ENCODE assay signal across 25 cellular contexts in genomic region chr6:117485433-117485832, GRCh38. TPM values are rescaled to one million over a fixed set of nuclear protein-coding genes. Genes with fewer than 3 reads are reported as not detected.
DNase-seq lines count a peak whose midpoint lies in the region; ATAC-seq, FAIRE-seq and TF ChIP-seq lines count a peak whose summit lies in the region.
"Had no signal": no experiment of that assay in that cellular context is flagged by ENCODE, and none has a peak within 500 bp of the region (broad histone marks: within the 10 kb centered on the region; RNA-seq: fewer than 3 reads in every experiment).

No MANE protein-coding gene starts in this region.

- H3K27ac ChIP-seq in GM23248 (no peak overlapping the region), Panc1 (ENCODE audit: low read length) (peak overlapping the region; percentile 62; the same call in 1 of the 2 replicates), fibroblast of lung (ENCODE audit: insufficient read depth, low read length) (no peak overlapping the region)
- H3K27ac ChIP-seq: ascending aorta, epithelial cell of prostate, KMS-11, pancreas, SK-N-MC, skin epidermis had no signal

- BruUV-seq in Panc1 (replicated peaks; lab: Mats Ljungman, UMichigan), result no TSS peak

- intact Hi-C loops in Panc1 (cut with micrococcal nuclease; ENCODE audit: unreplicated experiment), result no loop called here

- H3K79me2 ChIP-seq in GM23248 (ENCODE audit: insufficient read depth) (peaks cover 68% of the 10 kb centered on the region), fibroblast of lung (ENCODE audit: control insufficient read depth, insufficient read depth, low read length) (peaks cover 58% of the 10 kb centered on the region)

- H3K9ac ChIP-seq in GM23248 (peak overlapping the region; percentile 1; the same call in 1 of the 2 replicates), fibroblast of lung (ENCODE audit: insufficient read depth, low read length) (no peak overlapping the region)
- H3K9ac ChIP-seq: KMS-11 had no signal

- peaks cover 26% of the 10 kb centered on the region for H3K4me1 ChIP-seq in GM23248 (ENCODE audit: insufficient read depth)
- H3K4me1 ChIP-seq in Panc1 (ENCODE audit: control insufficient read depth, insufficient read depth, low read length), result peaks cover 41% of the 10 kb centered on the region
- peaks cover 3% of the 10 kb centered on the region for H3K4me1 ChIP-seq in fibroblast of lung (ENCODE audit: control insufficient read depth, extremely low read depth, insufficient read depth, low read length)

- DNase-seq in GM23248 (no peak), Panc1 (ENCODE audit: low read depth, low spot score) (no peak), fibroblast of lung (ENCODE audit: low read depth in 2 of 2) (no peak), pons (ENCODE audit: low spot score) (peak; percentile 42), DMS114 treated with DMSO at 0.1 percent for 48 hours (lab: John Stamatoyannopoulos, UW; ENCODE audit: unreplicated experiment) (no peak), D721Med (ENCODE audit: insufficient read length, low spot score) (no peak), NOMO-1 (lab: John Stamatoyannopoulos, UW; ENCODE audit: unreplicated experiment in 2 of 2) (no peak)
- no peak for DNase-seq in stimulated activated CD4-positive, alpha-beta T cell treated with anti-CD3 and anti-CD28 coated beads, Interleukin-12 subunit alpha, Interleukin-12 subunit beta, amount 100 ng/mL, for 4 hours
- DNase-seq: activated CD4-positive, alpha-beta T cell treated with anti-CD3 and anti-CD28 coated beads for 4 hours; activated CD8-positive, alpha-beta memory T cell treated with anti-CD3 and anti-CD28 coated beads, Interleukin-2, amount 50 U/mL, for 4 hours; activated naive CD4-positive, alpha-beta T cell; AML-193; COR-L47; left ventricle myocardium superior; NCI-H1092 treated with DMSO at 0.1 percent for 48 hours; pancreas; stimulated activated CD4-positive, alpha-beta T cell treated with anti-CD3 and anti-CD28 coated beads, Interleukin-4, amount 100 ng/mL, for 24 hours had no signal

- CTCF ChIA-PET in Panc1 (lab: Charles Lee), result no interaction called here

- H3K9me3 ChIP-seq in GM23248 (ENCODE audit: low read depth) (no peaks in the 10 kb centered on the region), Panc1 (ENCODE audit: control insufficient read depth, insufficient read depth, low read depth, low read length) (peaks cover 13% of the 10 kb centered on the region; the same call in 1 of the 2 replicates), fibroblast of lung (ENCODE audit: control insufficient read depth, insufficient read depth, low read depth, low read length) (no peaks in the 10 kb centered on the region)
- H3K9me3 ChIP-seq: ascending aorta, pancreas had no signal

- POLR2A ChIA-PET in Panc1 (lab: Charles Lee), result interaction anchor here (0.7 kb wide), 1 partner anchor 1993 kb away, joined by 8 read pairs; no protein-coding TSS in a partner anchor

- no peaks in the 10 kb centered on the region for H3K27me3 ChIP-seq in GM23248 (replicated peaks; ENCODE audit: insufficient read depth)
- no peaks in the 10 kb centered on the region for H3K27me3 ChIP-seq in Panc1 (ENCODE audit: control insufficient read depth, insufficient read depth, low read length)
- no peaks in the 10 kb centered on the region for H3K27me3 ChIP-seq in fibroblast of lung (ENCODE audit: control insufficient read depth, insufficient read depth, low read length)
- H3K27me3 ChIP-seq: ascending aorta, pancreas had no signal

- no peak for FAIRE-seq in D721Med (lab: Jason Lieb, UNC)
- FAIRE-seq: G401.6, pancreas, TTC549, urothelium cell line had no signal

- H2AFZ ChIP-seq in GM23248, result no peak overlapping the region
- H2AFZ ChIP-seq in fibroblast of lung (ENCODE audit: low read length), result no peak overlapping the region

- H3F3A ChIP-seq in GM23248 (ENCODE audit: insufficient read depth), result peaks cover 31% of the 10 kb centered on the region

- H3K4me3 ChIP-seq in GM23248, result peak overlapping the region; percentile 77
- peak overlapping the region; percentile 72 to 81; a peak in 3 of 4 replicates for H3K4me3 ChIP-seq in Panc1 (ENCODE audit: low read depth in 2 of 2, low read length in 2 of 2)
- H3K4me3 ChIP-seq in fibroblast of lung (replicated peaks in 1 of 4; ENCODE audit: control extremely low read depth in 1 of 4, insufficient read depth in 1 of 4, low read depth in 3 of 4, low read length in 4 of 4), result peak overlapping the region in 2 of 4 experiments; percentile 93 to 95
- H3K4me3 ChIP-seq: ascending aorta, SK-N-MC, skin epidermis had no signal

- H4K20me1 ChIP-seq in GM23248 (ENCODE audit: insufficient read depth) (no peaks in the 10 kb centered on the region), fibroblast of lung (ENCODE audit: control insufficient read depth, extremely low read depth, insufficient read depth, low read length) (no peaks in the 10 kb centered on the region)

- peak overlapping the region; percentile 97 for H3K4me2 ChIP-seq in GM23248 (ENCODE audit: unreplicated experiment)
- peak overlapping the region; percentile 88 for H3K4me2 ChIP-seq in fibroblast of lung (ENCODE audit: extremely low read depth, insufficient read depth, low read length)
- H3K4me2 ChIP-seq: KMS-11 had no signal

- ATAC-seq in Panc1, result no peak
- ATAC-seq: left ventricle myocardium superior, pancreas had no signal

- H3K36me3 ChIP-seq in GM23248 (ENCODE audit: low read depth), result no peaks in the 10 kb centered on the region
- H3K36me3 ChIP-seq in Panc1 (ENCODE audit: control insufficient read depth, insufficient read depth, low read length), result no peaks in the 10 kb centered on the region
- H3K36me3 ChIP-seq in fibroblast of lung (ENCODE audit: control insufficient read depth, insufficient read depth, low read length), result no peaks in the 10 kb centered on the region
- H3K36me3 ChIP-seq: ascending aorta, pancreas had no signal

- in situ Hi-C loops in GM23248 (cut with MboI) (no loop called here), Panc1 (cut with HindIII; ENCODE audit: low pct_unique_long_range_greater_than_20kb, low sequenced_read_pairs) (no loop called here)

- TF ChIP-seq CTCF in Panc1 (IDR thresholded peaks at IDR 0.05) (no peak), fibroblast of lung (conservative IDR thresholded peaks at IDR 0.05 in 1 of 2, IDR thresholded peaks at IDR 0.05 in 1 of 2; ENCODE audit: low read depth in 1 of 2, low read length in 2 of 2) (no peak), D721Med (IDR thresholded peaks at IDR 0.05; ENCODE audit: insufficient read depth, missing control alignments) (no peak)

- no peaks in the 10 kb centered on the region for H3K9me2 ChIP-seq in GM23248 (ENCODE audit: insufficient read depth)

RNA-seq across cellular contexts. Expression of gene DCBLD1, which starts 3.0 kb away (rescaled TPM):
- total RNA-seq in GM23248 (2014; rRNA removed; shearing (Covaris generic)), result 38.4 and 52.0 TPM in 2 replicates
- polyA plus RNA-seq in GM23248 (2016; fragmentation: Nextera tagmentation; extraction: Ambion mirVana) (24.0 and 25.1 TPM in 2 replicates), fibroblast of lung (21.5 and 35.2 TPM in 2 replicates)
- total RNA-seq in Panc1 (2021; ENCODE audit: unreplicated experiment) (29.0 TPM), fibroblast of lung (44.4 and 53.7 TPM in 2 replicates)
- 20.1 TPM for polyA plus RNA-seq in Panc1 (2012; ENCODE audit: insufficient read length)
- polyA plus RNA-seq in fibroblast of lung (2012), result 16.5 and 26.9 TPM in 2 replicates
- 5.6 and 7.2 TPM in 2 replicates for polyA minus RNA-seq in fibroblast of lung (ENCODE audit: low replicate concordance)

RNA-seq across cellular contexts. Expression of gene ROS1, which starts 59.7 kb away (rescaled TPM):
- total RNA-seq in GM23248 (2014; rRNA removed; shearing (Covaris generic)), result 0.43 and 0.76 TPM in 2 replicates
- polyA plus RNA-seq in GM23248 (2016; fragmentation: Nextera tagmentation; extraction: Ambion mirVana) (0.16 and 0.20 TPM in 2 replicates), fibroblast of lung (0.01 TPM in 2 replicates)
- total RNA-seq in Panc1 (2021; ENCODE audit: unreplicated experiment) (0.10 TPM), fibroblast of lung (under 0.01 TPM in 2 replicates)
- not detected for polyA plus RNA-seq in Panc1 (2012; ENCODE audit: insufficient read length)
- polyA plus RNA-seq in fibroblast of lung (2012), result 0.01 TPM in 1 of 2 replicates, not detected in the other
- not detected in 2 replicates for polyA minus RNA-seq in fibroblast of lung (ENCODE audit: low replicate concordance)
- total RNA-seq: ascending aorta had no signal
